In the genomic region with DNA sequence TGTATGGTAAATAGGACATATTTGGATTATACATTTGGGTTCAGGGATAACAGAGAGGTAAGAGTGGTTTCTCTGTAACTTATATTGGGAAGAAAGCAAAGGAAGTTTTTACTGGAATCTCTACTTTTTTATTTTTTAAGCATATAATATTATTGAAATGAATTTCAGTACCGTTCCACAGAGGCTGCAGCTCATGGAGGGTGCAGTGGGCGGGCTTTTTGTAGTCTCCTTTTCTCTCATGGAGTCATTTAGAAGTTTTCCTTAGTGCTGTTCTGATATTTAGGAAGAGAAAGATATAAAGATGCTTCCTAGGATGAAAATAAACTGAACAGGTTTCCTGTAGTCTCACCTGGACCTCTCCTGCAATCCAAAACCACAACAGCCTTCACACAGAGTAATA, we compare ENCODE assay signal across 8 cellular contexts.
DNase-seq lines count a peak whose midpoint lies in the region; ATAC-seq and TF ChIP-seq lines count a peak whose summit lies in the region.

No MANE protein-coding gene starts in this region.

- no peak for ATAC-seq in CD4-positive, CD25-positive, alpha-beta regulatory T cell (ENCODE audit: low read depth in 2 of 2)
- ATAC-seq in central memory CD8-positive, alpha-beta T cell (replicated peaks; ENCODE audit: extremely low read depth, poor library complexity, severe bottlenecking) = no peak
- no peak for ATAC-seq in natural killer cell

- peak overlapping the region; percentile 15; the same call in 1 of the 2 replicates for H2AFZ ChIP-seq in KMS-11 (ENCODE audit: low read depth)

- no peaks in the 10 kb centered on the region for H3K36me3 Mint-ChIP-seq in CD4-positive, CD25-positive, alpha-beta regulatory T cell
- H3K36me3 Mint-ChIP-seq in central memory CD8-positive, alpha-beta T cell (ENCODE audit: insufficient read depth) = no peaks in the 10 kb centered on the region
- no peaks in the 10 kb centered on the region for H3K36me3 Mint-ChIP-seq in natural killer cell

- 0 out of 2 replicates have a peak overlapping the region, but pooled peaks have one; percentile 21 for H3K4me2 ChIP-seq in KMS-11

- TF ChIP-seq CTCF in KMS-11 (conservative IDR thresholded peaks at IDR 0.05; ENCODE audit: low read depth, low read length) (no peak), natural killer cell (IDR thresholded peaks at IDR 0.05) (no peak)

- no peaks in the 10 kb centered on the region for H3K79me2 ChIP-seq in KMS-11 (ENCODE audit: insufficient read depth, low read depth)

- no peaks in the 10 kb centered on the region for H3K9me3 Mint-ChIP-seq in CD4-positive, CD25-positive, alpha-beta regulatory T cell
- no peaks in the 10 kb centered on the region for H3K9me3 Mint-ChIP-seq in central memory CD8-positive, alpha-beta T cell
- H3K9me3 Mint-ChIP-seq in natural killer cell = peaks cover 0 to 6% of the 10 kb centered on the region in 2 donors

- H3K4me1 Mint-ChIP-seq in CD4-positive, CD25-positive, alpha-beta regulatory T cell = peaks cover 4 to 11% (median 7%) of the 10 kb centered on the region in 4 donors
- H3K4me1 Mint-ChIP-seq in central memory CD8-positive, alpha-beta T cell = peaks cover 7% of the 10 kb centered on the region
- H3K4me1 Mint-ChIP-seq in natural killer cell = peaks cover 0 to 5% of the 10 kb centered on the region in 2 donors

- no peaks in the 10 kb centered on the region for H3K9me3 ChIP-seq in CD4-positive, CD25-positive, alpha-beta regulatory T cell (ENCODE audit: control insufficient read depth in 2 of 2, low read length in 2 of 2)

- no peaks in the 10 kb centered on the region for H3K27me3 ChIP-seq in CD4-positive, CD25-positive, alpha-beta regulatory T cell (ENCODE audit: control insufficient read depth, insufficient read depth, low read length)
- H3K27me3 ChIP-seq in KMS-11 (ENCODE audit: insufficient read depth, low read depth) = no peaks in the 10 kb centered on the region

- peaks cover 4% of the 10 kb centered on the region for H3K4me1 ChIP-seq in CD4-positive, CD25-positive, alpha-beta regulatory T cell (ENCODE audit: control insufficient read depth, insufficient read depth, low read length, poor library complexity, severe bottlenecking)
- H3K4me1 ChIP-seq in KMS-11 (ENCODE audit: low read depth, poor library complexity, severe bottlenecking) = peaks cover 9% of the 10 kb centered on the region

- H3K27me3 Mint-ChIP-seq in CD4-positive, CD25-positive, alpha-beta regulatory T cell = no peaks in the 10 kb centered on the region
- H3K27me3 Mint-ChIP-seq in central memory CD8-positive, alpha-beta T cell = no peaks in the 10 kb centered on the region
- no peaks in the 10 kb centered on the region for H3K27me3 Mint-ChIP-seq in natural killer cell (ENCODE audit: low read depth in 2 of 2)

- intact Hi-C loops in natural killer cell (cut with micrococcal nuclease) = no loop called here

- no peak overlapping the region for H3K27ac ChIP-seq in CD4-positive, CD25-positive, alpha-beta regulatory T cell (ENCODE audit: insufficient read depth, low read length, poor library complexity, severe bottlenecking)
- H3K27ac ChIP-seq in KMS-11 = no peak overlapping the region

- H3K36me3 ChIP-seq in CD4-positive, CD25-positive, alpha-beta regulatory T cell (ENCODE audit: control insufficient read depth, insufficient read depth, low read length) = no peaks in the 10 kb centered on the region
- H3K36me3 ChIP-seq in KMS-11 (ENCODE audit: insufficient read depth) = no peaks in the 10 kb centered on the region

- no peak overlapping the region for H3K9ac ChIP-seq in KMS-11

- peak overlapping the region; percentile 81 for H3K4me3 ChIP-seq in CD4-positive, CD25-positive, alpha-beta regulatory T cell (ENCODE audit: low read depth, low read length)
- no peak overlapping the region for H3K4me3 ChIP-seq in KMS-11 (IDR thresholded peaks at IDR 0.05; ENCODE audit: insufficient read depth, low read depth, low read length)

- peak overlapping the region; percentile 56 to 82 (median 78) for H3K4me3 Mint-ChIP-seq in CD4-positive, CD25-positive, alpha-beta regulatory T cell
- H3K4me3 Mint-ChIP-seq in central memory CD8-positive, alpha-beta T cell = peak overlapping the region; percentile 73
- H3K4me3 Mint-ChIP-seq in natural killer cell = peak overlapping the region; percentile 55

- DNase-seq in CD4-positive, CD25-positive, alpha-beta regulatory T cell = no peak
- DNase-seq in central memory CD8-positive, alpha-beta T cell (ENCODE audit: low spot score in 2 of 2) = no peak
- no peak for DNase-seq in natural killer cell
- no peak for DNase-seq in NCI-H446 treated with DMSO at 0.1 percent for 48 hours (lab: John Stamatoyannopoulos, UW)
- DNase-seq in stimulated activated CD4-positive, alpha-beta T cell treated with anti-CD3 and anti-CD28 coated beads, Interleukin-4, amount 100 ng/mL, for 4 hours = no peak
- DNase-seq in central memory CD4-positive, alpha-beta T cell = no peak
- no peak for DNase-seq in AG08396 (ENCODE audit: low spot score)

- H4K20me1 ChIP-seq in KMS-11 (ENCODE audit: insufficient read depth) = no peaks in the 10 kb centered on the region

- peak overlapping the region in 1 of 3 donors; percentile 64 for H3K27ac Mint-ChIP-seq in CD4-positive, CD25-positive, alpha-beta regulatory T cell
- peak overlapping the region; percentile 78 for H3K27ac Mint-ChIP-seq in central memory CD8-positive, alpha-beta T cell (ENCODE audit: low read depth)
- H3K27ac Mint-ChIP-seq in natural killer cell = no peak overlapping the region
